ENCODE assay signal across 8 cellular contexts in the genomic region with DNA sequence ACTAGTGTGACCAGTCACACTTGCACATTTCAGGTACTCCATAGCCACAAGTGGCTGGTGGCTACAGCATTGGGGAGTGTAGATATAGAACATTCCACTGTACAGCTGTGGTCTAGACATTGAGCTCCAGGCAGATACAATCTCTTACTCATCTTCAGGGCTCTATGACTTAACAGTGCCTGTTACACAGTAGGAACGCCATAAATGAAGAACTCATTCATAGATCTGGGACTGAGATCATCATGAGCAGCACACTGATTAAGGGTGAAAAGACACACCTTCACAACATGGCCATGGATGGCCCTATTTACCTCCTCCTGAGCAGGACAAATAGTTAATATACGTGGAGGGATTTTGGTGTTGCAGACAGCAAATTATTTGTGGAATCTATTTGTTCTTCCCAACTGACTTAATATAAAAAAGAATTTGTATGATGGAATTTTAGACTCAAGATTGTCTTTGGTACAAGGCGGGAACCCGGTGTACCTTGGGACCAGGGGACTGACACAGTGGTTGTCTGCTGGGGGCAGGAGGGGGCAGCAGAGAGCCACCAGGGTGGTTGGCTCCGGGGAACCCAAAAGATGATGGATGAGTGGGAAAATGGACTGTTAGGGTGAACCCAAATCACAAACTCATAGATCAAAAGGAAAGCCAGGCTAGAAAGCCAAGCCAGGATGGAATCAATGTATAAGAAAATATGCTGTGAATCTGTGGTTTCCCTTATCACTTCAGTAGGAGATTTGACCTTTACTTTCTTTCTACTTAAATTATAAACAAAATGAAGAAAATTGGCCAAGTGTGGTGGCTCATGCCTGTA. TPM values are rescaled to one million over a fixed set of nuclear protein-coding genes. Genes with fewer than 3 reads are reported as not detected.
A peak's percentile ranks its signal among the peaks of the same experiment; 100 is the strongest.
DNase-seq lines count a peak whose midpoint lies in the region; ATAC-seq and TF ChIP-seq lines count a peak whose summit lies in the region.

No MANE protein-coding gene starts in this region.

- H4K20me1 ChIP-seq in smooth muscle cell (ENCODE audit: low read depth) = no peaks in the 10 kb centered on the region

- no peak overlapping the region for H3K4me3 ChIP-seq in smooth muscle cell

- intact Hi-C loops in left ventricle myocardium superior (cut with micrococcal nuclease) = no loop called here

- peak overlapping the region; percentile 90 for H3K27ac ChIP-seq in smooth muscle cell (ENCODE audit: low read depth)

- H3K79me2 ChIP-seq in smooth muscle cell (ENCODE audit: low read depth) = no peaks in the 10 kb centered on the region

- peak overlapping the region; percentile 12 for H3K4me2 ChIP-seq in smooth muscle cell

- H3K9ac ChIP-seq in smooth muscle cell (ENCODE audit: low read depth) = peak overlapping the region; percentile 44

- H3K9me3 ChIP-seq in smooth muscle cell (replicated peaks; ENCODE audit: low read depth) = no peaks in the 10 kb centered on the region

- peak; percentile 97 for TF ChIP-seq RAD21 in Ishikawa (IDR thresholded peaks at IDR 0.05; ENCODE audit: low read depth)

- peaks cover 6% of the 10 kb centered on the region for H3F3A ChIP-seq in smooth muscle cell (ENCODE audit: low read depth)

- peak; percentile 98 for ATAC-seq in SK-N-SH treated with all-trans-retinoic acid at 6 μM for 48 hours
- peak; percentile 70 for ATAC-seq in left ventricle myocardium superior
- ATAC-seq in HG03439 (IDR thresholded peaks at IDR 0.05; ENCODE audit: unreplicated experiment) = no peak

- 16% methylated on average over 5 of the region's 5 CpGs for WGBS in smooth muscle cell (ENCODE audit: low lambda C conversion rate)

- peaks cover 4% of the 10 kb centered on the region for H3K4me1 ChIP-seq in smooth muscle cell (ENCODE audit: low read depth)

- TF ChIP-seq EP300 in Ishikawa (IDR thresholded peaks at IDR 0.05; ENCODE audit: borderline replicate concordance) = no peak

- no peaks in the 10 kb centered on the region for H3K36me3 ChIP-seq in smooth muscle cell (ENCODE audit: low read depth)

- DNase-seq in NCI-H2171 treated with DMSO at 0.1 percent for 48 hours (lab: John Stamatoyannopoulos, UW) (peak; percentile 41), NCI-H2171 (lab: John Stamatoyannopoulos, UW) (no peak), left ventricle myocardium superior (peak; percentile 68), smooth muscle cell (lab: John Stamatoyannopoulos, UW; ENCODE audit: unreplicated experiment) (no peak)
- peak; percentile 21 for DNase-seq in activated naive CD8-positive, alpha-beta T cell treated with anti-CD3 and anti-CD28 coated beads, Interleukin-2, amount 50 U/mL, for 16 hours (ENCODE audit: low read depth, low spot score)

- H3K27me3 ChIP-seq in smooth muscle cell (ENCODE audit: low read depth) = no peaks in the 10 kb centered on the region

- peak; percentile 43 for TF ChIP-seq CTCF in smooth muscle cell (IDR thresholded peaks at IDR 0.05; ENCODE audit: borderline replicate concordance, insufficient read depth, poor library complexity, severe bottlenecking)

- peak overlapping the region; percentile 6 for H2AFZ ChIP-seq in smooth muscle cell (ENCODE audit: low read depth)

TF ChIP-seq in Ishikawa, 13 proteins besides CTCF, POLR2A, EP300 and RAD21:
- no peak for TF ChIP-seq MAX (IDR thresholded peaks at IDR 0.05)

TF ChIP-seq in SK-N-SH treated with all-trans-retinoic acid at 6 μM for 48 hours, 23 proteins besides CTCF, POLR2A, EP300 and RAD21:
- TF ChIP-seq ZNF8 (CRISPR knock-in tag; IDR thresholded peaks at IDR 0.05) (no peak), SNAI2 (CRISPR knock-in tag; IDR thresholded peaks at IDR 0.05) (no peak), GLIS3 (CRISPR knock-in tag; IDR thresholded peaks at IDR 0.05) (no peak), RARB (CRISPR knock-in tag; IDR thresholded peaks at IDR 0.05) (no peak), CREB5 (CRISPR knock-in tag; IDR thresholded peaks at IDR 0.05; ENCODE audit: low read depth) (no peak), ZC3H10 (CRISPR knock-in tag; IDR thresholded peaks at IDR 0.05) (no peak), ZFP3 (CRISPR knock-in tag; IDR thresholded peaks at IDR 0.05) (no peak), PPARA (CRISPR knock-in tag; IDR thresholded peaks at IDR 0.05; ENCODE audit: borderline replicate concordance) (no peak), ZFP30 (CRISPR knock-in tag; IDR thresholded peaks at IDR 0.05) (no peak), TCF4 (CRISPR knock-in tag; IDR thresholded peaks at IDR 0.05; ENCODE audit: borderline replicate concordance) (no peak), OSR1 (CRISPR knock-in tag; IDR thresholded peaks at IDR 0.05) (no peak)
- TF ChIP-seq, protein P1, sequence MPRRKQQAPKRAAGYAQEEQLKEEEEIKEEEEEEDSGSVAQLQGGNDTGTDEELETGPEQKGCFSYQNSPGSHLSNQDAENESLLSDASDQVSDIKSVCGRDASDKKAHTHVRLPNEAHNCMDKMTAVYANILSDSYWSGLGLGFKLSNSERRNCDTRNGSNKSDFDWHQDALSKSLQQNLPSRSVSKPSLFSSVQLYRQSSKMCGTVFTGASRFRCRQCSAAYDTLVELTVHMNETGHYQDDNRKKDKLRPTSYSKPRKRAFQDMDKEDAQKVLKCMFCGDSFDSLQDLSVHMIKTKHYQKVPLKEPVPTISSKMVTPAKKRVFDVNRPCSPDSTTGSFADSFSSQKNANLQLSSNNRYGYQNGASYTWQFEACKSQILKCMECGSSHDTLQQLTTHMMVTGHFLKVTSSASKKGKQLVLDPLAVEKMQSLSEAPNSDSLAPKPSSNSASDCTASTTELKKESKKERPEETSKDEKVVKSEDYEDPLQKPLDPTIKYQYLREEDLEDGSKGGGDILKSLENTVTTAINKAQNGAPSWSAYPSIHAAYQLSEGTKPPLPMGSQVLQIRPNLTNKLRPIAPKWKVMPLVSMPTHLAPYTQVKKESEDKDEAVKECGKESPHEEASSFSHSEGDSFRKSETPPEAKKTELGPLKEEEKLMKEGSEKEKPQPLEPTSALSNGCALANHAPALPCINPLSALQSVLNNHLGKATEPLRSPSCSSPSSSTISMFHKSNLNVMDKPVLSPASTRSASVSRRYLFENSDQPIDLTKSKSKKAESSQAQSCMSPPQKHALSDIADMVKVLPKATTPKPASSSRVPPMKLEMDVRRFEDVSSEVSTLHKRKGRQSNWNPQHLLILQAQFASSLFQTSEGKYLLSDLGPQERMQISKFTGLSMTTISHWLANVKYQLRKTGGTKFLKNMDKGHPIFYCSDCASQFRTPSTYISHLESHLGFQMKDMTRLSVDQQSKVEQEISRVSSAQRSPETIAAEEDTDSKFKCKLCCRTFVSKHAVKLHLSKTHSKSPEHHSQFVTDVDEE (CRISPR knock-in tag; IDR thresholded peaks at IDR 0.05) = no peak
- TF ChIP-seq, protein P2, sequence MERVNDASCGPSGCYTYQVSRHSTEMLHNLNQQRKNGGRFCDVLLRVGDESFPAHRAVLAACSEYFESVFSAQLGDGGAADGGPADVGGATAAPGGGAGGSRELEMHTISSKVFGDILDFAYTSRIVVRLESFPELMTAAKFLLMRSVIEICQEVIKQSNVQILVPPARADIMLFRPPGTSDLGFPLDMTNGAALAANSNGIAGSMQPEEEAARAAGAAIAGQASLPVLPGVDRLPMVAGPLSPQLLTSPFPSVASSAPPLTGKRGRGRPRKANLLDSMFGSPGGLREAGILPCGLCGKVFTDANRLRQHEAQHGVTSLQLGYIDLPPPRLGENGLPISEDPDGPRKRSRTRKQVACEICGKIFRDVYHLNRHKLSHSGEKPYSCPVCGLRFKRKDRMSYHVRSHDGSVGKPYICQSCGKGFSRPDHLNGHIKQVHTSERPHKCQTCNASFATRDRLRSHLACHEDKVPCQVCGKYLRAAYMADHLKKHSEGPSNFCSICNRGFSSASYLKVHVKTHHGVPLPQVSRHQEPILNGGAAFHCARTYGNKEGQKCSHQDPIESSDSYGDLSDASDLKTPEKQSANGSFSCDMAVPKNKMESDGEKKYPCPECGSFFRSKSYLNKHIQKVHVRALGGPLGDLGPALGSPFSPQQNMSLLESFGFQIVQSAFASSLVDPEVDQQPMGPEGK (CRISPR knock-in tag; IDR thresholded peaks at IDR 0.05; ENCODE audit: borderline replicate concordance) = no peak

RNA-seq across cellular contexts. Expression of gene CPA2, which starts 24.3 kb away (rescaled TPM):
- total RNA-seq in left ventricle myocardium superior (not detected), smooth muscle cell (not detected in 2 replicates)
- 0.18 TPM in 1 of 2 replicates, not detected in the other for polyA plus RNA-seq in smooth muscle cell

RNA-seq across cellular contexts. Expression of gene SSMEM1, which starts 34.7 kb away (rescaled TPM):
- total RNA-seq in left ventricle myocardium superior (not detected), smooth muscle cell (not detected in 2 replicates)
- polyA plus RNA-seq in smooth muscle cell = not detected in 2 replicates

RNA-seq across cellular contexts. Expression of gene TMEM209, which starts 37.2 kb away (rescaled TPM):
- 9.2 TPM for total RNA-seq in left ventricle myocardium superior
- 20.3 and 23.0 TPM in 2 replicates for total RNA-seq in smooth muscle cell
- 15.1 and 18.2 TPM in 2 replicates for polyA plus RNA-seq in smooth muscle cell

RNA-seq across cellular contexts. Expression of gene CPA4, which starts 50.6 kb away (rescaled TPM):
- total RNA-seq in left ventricle myocardium superior = 0.77 TPM
- 8.8 and 14.8 TPM in 2 replicates for total RNA-seq in smooth muscle cell
- 6.3 and 12.3 TPM in 2 replicates for polyA plus RNA-seq in smooth muscle cell

Comparison
In these comparisons a context has a peak if more than half of its experiments do, and no peak if none do; other contexts are left out.
1. DNase-seq: peak in NCI-H2171 treated with DMSO at 0.1 percent for 48 hours (single experiment), activated naive CD8-positive, alpha-beta T cell treated with anti-CD3 and anti-CD28 coated beads, Interleukin-2, amount 50 U/mL, for 16 hours (single experiment) and left ventricle myocardium superior (single experiment); none in NCI-H2171 (single experiment) and smooth muscle cell (single experiment).